ENCODE assay signal across 1 cellular context in the genomic region with DNA sequence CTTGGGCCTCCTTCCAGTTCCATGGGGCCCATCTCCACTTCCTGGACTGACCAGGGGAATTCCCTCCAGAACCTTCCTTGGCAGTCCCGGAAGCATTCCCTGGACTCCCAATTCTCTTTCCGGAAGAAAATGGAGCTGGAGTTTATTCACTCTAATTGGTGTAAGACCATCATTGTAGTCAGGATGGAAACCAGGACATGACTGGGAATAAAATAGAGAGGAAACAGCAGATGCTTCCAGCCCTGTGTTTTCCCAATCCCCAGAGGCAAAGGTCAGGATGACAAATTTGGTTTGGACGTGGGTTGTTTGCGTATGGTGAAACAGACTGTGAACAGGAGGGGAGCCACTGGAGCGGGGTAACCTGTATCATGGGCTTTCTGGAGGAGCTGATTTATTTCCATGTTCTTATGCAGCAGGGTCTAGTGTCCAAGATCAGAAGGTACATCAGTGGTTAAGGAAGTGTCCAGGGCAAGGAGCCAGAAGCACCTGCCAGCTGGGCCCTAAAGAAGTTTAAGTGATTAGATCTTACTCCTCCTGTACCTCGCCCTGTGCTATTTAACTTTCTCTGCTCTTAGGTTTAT.
TF ChIP-seq lines count a peak whose summit lies in the region.

No MANE protein-coding gene starts in this region.

TF ChIP-seq in HepG2, 621 proteins besides CTCF, POLR2A, EP300 and RAD21 (continued from another document and continues in another):
- TF ChIP-seq, protein P1, sequence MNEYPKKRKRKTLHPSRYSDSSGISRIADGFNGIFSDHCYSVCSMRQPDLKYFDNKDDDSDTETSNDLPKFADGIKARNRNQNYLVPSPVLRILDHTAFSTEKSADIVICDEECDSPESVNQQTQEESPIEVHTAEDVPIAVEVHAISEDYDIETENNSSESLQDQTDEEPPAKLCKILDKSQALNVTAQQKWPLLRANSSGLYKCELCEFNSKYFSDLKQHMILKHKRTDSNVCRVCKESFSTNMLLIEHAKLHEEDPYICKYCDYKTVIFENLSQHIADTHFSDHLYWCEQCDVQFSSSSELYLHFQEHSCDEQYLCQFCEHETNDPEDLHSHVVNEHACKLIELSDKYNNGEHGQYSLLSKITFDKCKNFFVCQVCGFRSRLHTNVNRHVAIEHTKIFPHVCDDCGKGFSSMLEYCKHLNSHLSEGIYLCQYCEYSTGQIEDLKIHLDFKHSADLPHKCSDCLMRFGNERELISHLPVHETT (CRISPR knock-in tag; conservative IDR thresholded peaks at IDR 0.05) = 0 out of 2 replicates have a peak, but pooled peaks have one; percentile 45
- TF ChIP-seq, protein P2, sequence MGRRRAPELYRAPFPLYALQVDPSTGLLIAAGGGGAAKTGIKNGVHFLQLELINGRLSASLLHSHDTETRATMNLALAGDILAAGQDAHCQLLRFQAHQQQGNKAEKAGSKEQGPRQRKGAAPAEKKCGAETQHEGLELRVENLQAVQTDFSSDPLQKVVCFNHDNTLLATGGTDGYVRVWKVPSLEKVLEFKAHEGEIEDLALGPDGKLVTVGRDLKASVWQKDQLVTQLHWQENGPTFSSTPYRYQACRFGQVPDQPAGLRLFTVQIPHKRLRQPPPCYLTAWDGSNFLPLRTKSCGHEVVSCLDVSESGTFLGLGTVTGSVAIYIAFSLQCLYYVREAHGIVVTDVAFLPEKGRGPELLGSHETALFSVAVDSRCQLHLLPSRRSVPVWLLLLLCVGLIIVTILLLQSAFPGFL (CRISPR knock-in tag; IDR thresholded peaks at IDR 0.05) = no peak
- TF ChIP-seq ELF3 (CRISPR knock-in tag; IDR thresholded peaks at IDR 0.05) = peak; percentile 94
- no peak for TF ChIP-seq TBP (CRISPR knock-in tag; IDR thresholded peaks at IDR 0.05)
- no peak for TF ChIP-seq MXI1 (IDR thresholded peaks at IDR 0.05; ENCODE audit: borderline replicate concordance, low read depth, low read length)
- TF ChIP-seq, protein P3, sequence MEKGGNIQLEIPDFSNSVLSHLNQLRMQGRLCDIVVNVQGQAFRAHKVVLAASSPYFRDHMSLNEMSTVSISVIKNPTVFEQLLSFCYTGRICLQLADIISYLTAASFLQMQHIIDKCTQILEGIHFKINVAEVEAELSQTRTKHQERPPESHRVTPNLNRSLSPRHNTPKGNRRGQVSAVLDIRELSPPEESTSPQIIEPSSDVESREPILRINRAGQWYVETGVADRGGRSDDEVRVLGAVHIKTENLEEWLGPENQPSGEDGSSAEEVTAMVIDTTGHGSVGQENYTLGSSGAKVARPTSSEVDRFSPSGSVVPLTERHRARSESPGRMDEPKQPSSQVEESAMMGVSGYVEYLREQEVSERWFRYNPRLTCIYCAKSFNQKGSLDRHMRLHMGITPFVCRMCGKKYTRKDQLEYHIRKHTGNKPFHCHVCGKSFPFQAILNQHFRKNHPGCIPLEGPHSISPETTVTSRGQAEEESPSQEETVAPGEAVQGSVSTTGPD (CRISPR knock-in tag; IDR thresholded peaks at IDR 0.05) = peak; percentile 46; the same call in 1 of the 2 replicates
- no peak for TF ChIP-seq XRCC5 (optimal IDR thresholded peaks at IDR 0.05; ENCODE audit: low read length)
- TF ChIP-seq MEF2D (CRISPR knock-in tag; IDR thresholded peaks at IDR 0.05) = peak; percentile 84
- TF ChIP-seq, protein P4, sequence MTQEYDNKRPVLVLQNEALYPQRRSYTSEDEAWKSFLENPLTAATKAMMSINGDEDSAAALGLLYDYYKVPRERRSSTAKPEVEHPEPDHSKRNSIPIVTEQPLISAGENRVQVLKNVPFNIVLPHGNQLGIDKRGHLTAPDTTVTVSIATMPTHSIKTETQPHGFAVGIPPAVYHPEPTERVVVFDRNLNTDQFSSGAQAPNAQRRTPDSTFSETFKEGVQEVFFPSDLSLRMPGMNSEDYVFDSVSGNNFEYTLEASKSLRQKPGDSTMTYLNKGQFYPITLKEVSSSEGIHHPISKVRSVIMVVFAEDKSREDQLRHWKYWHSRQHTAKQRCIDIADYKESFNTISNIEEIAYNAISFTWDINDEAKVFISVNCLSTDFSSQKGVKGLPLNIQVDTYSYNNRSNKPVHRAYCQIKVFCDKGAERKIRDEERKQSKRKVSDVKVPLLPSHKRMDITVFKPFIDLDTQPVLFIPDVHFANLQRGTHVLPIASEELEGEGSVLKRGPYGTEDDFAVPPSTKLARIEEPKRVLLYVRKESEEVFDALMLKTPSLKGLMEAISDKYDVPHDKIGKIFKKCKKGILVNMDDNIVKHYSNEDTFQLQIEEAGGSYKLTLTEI (CRISPR knock-in tag; conservative IDR thresholded peaks at IDR 0.05) = no peak
- no peak; the same call in 1 of the 2 replicates for TF ChIP-seq NCOA2 (CRISPR knock-in tag; IDR thresholded peaks at IDR 0.05)
- TF ChIP-seq ARNT2 (CRISPR knock-in tag; IDR thresholded peaks at IDR 0.05; ENCODE audit: low read depth) = no peak; the same call in none of the 2 replicates
- TF ChIP-seq ZBTB8A (CRISPR knock-in tag; IDR thresholded peaks at IDR 0.05; ENCODE audit: borderline replicate concordance, low read depth) = peak; percentile 31; the same call in 1 of the 2 replicates
- peak; percentile 58 for TF ChIP-seq HIVEP1 (CRISPR knock-in tag; IDR thresholded peaks at IDR 0.05)
- TF ChIP-seq, protein P5, sequence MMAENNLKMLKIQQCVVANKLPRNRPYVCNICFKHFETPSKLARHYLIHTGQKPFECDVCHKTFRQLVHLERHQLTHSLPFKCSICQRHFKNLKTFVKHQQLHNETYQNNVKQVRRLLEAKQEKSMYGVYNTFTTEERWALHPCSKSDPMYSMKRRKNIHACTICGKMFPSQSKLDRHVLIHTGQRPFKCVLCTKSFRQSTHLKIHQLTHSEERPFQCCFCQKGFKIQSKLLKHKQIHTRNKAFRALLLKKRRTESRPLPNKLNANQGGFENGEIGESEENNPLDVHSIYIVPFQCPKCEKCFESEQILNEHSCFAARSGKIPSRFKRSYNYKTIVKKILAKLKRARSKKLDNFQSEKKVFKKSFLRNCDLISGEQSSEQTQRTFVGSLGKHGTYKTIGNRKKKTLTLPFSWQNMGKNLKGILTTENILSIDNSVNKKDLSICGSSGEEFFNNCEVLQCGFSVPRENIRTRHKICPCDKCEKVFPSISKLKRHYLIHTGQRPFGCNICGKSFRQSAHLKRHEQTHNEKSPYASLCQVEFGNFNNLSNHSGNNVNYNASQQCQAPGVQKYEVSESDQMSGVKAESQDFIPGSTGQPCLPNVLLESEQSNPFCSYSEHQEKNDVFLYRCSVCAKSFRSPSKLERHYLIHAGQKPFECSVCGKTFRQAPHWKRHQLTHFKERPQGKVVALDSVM (CRISPR knock-in tag; IDR thresholded peaks at IDR 0.05) = no peak
- TF ChIP-seq, protein P6, sequence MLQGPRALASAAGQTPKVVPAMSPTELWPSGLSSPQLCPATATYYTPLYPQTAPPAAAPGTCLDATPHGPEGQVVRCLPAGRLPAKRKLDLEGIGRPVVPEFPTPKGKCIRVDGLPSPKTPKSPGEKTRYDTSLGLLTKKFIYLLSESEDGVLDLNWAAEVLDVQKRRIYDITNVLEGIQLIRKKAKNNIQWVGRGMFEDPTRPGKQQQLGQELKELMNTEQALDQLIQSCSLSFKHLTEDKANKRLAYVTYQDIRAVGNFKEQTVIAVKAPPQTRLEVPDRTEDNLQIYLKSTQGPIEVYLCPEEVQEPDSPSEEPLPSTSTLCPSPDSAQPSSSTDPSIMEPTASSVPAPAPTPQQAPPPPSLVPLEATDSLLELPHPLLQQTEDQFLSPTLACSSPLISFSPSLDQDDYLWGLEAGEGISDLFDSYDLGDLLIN (CRISPR knock-in tag; IDR thresholded peaks at IDR 0.05; ENCODE audit: borderline replicate concordance) = no peak
- no peak for TF ChIP-seq ZNF34 (CRISPR knock-in tag; IDR thresholded peaks at IDR 0.05; ENCODE audit: borderline replicate concordance)
- TF ChIP-seq BRD4 (CRISPR knock-in tag; IDR thresholded peaks at IDR 0.05) = peak; percentile 82
- no peak for TF ChIP-seq SMARCC2 (IDR thresholded peaks at IDR 0.05)
- 0 out of 2 replicates have a peak, but pooled peaks have one; percentile 16 for TF ChIP-seq GZF1 (CRISPR knock-in tag; IDR thresholded peaks at IDR 0.05)
- peak; percentile 79; the same call in 1 of the 2 replicates for TF ChIP-seq GATAD2A (CRISPR knock-in tag; IDR thresholded peaks at IDR 0.05)
- no peak for TF ChIP-seq HCFC1 (IDR thresholded peaks at IDR 0.05; ENCODE audit: low read depth, low read length)
- peak; percentile 69; the same call in 1 of the 2 replicates for TF ChIP-seq FOXO1 (CRISPR knock-in tag; IDR thresholded peaks at IDR 0.05)
- no peak for TF ChIP-seq MLLT10 (CRISPR knock-in tag; IDR thresholded peaks at IDR 0.05)
- TF ChIP-seq, protein P7, sequence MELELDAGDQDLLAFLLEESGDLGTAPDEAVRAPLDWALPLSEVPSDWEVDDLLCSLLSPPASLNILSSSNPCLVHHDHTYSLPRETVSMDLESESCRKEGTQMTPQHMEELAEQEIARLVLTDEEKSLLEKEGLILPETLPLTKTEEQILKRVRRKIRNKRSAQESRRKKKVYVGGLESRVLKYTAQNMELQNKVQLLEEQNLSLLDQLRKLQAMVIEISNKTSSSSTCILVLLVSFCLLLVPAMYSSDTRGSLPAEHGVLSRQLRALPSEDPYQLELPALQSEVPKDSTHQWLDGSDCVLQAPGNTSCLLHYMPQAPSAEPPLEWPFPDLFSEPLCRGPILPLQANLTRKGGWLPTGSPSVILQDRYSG (CRISPR knock-in tag; IDR thresholded peaks at IDR 0.05) = no peak
- no peak for TF ChIP-seq NFIB (CRISPR knock-in tag; IDR thresholded peaks at IDR 0.05; ENCODE audit: borderline replicate concordance)
- TF ChIP-seq NR1H2 (CRISPR knock-in tag; IDR thresholded peaks at IDR 0.05; ENCODE audit: borderline replicate concordance, low read depth) = no peak
- TF ChIP-seq ZNF510 (CRISPR knock-in tag; IDR thresholded peaks at IDR 0.05; ENCODE audit: low read depth) = no peak
- TF ChIP-seq KLF11 (CRISPR knock-in tag; IDR thresholded peaks at IDR 0.05) = no peak
- TF ChIP-seq ZFP90 (CRISPR knock-in tag; IDR thresholded peaks at IDR 0.05; ENCODE audit: borderline replicate concordance) = no peak
- TF ChIP-seq ZNF546 (CRISPR knock-in tag; conservative IDR thresholded peaks at IDR 0.05) = no peak
- TF ChIP-seq, protein P8, sequence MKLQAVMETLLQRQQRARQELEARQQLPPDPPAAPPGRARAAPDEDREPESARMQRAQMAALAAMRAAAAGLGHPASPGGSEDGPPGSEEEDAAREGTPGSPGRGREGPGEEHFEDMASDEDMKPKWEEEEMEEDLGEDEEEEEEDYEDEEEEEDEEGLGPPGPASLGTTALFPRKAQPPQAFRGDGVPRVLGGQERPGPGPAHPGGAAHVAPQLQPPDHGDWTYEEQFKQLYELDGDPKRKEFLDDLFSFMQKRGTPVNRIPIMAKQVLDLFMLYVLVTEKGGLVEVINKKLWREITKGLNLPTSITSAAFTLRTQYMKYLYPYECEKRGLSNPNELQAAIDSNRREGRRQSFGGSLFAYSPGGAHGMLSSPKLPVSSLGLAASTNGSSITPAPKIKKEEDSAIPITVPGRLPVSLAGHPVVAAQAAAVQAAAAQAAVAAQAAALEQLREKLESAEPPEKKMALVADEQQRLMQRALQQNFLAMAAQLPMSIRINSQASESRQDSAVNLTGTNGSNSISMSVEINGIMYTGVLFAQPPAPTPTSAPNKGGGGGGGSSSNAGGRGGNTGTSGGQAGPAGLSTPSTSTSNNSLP (IDR thresholded peaks at IDR 0.05; ENCODE audit: low read depth, low read length) = peak; percentile 64; the same call in 1 of the 2 replicates
- TF ChIP-seq TBX2 (CRISPR knock-in tag; IDR thresholded peaks at IDR 0.05; ENCODE audit: borderline replicate concordance) = peak; percentile 63
- no peak for TF ChIP-seq JARID2 (CRISPR knock-in tag; IDR thresholded peaks at IDR 0.05; ENCODE audit: insufficient replicate concordance)
- TF ChIP-seq, protein P9, sequence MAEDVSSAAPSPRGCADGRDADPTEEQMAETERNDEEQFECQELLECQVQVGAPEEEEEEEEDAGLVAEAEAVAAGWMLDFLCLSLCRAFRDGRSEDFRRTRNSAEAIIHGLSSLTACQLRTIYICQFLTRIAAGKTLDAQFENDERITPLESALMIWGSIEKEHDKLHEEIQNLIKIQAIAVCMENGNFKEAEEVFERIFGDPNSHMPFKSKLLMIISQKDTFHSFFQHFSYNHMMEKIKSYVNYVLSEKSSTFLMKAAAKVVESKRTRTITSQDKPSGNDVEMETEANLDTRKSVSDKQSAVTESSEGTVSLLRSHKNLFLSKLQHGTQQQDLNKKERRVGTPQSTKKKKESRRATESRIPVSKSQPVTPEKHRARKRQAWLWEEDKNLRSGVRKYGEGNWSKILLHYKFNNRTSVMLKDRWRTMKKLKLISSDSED (CRISPR knock-in tag; IDR thresholded peaks at IDR 0.05) = no peak
- TF ChIP-seq SOX5 (CRISPR knock-in tag; IDR thresholded peaks at IDR 0.05; ENCODE audit: borderline replicate concordance) = no peak
- TF ChIP-seq RFX3 (CRISPR knock-in tag; IDR thresholded peaks at IDR 0.05) = no peak
- TF ChIP-seq, protein P10, sequence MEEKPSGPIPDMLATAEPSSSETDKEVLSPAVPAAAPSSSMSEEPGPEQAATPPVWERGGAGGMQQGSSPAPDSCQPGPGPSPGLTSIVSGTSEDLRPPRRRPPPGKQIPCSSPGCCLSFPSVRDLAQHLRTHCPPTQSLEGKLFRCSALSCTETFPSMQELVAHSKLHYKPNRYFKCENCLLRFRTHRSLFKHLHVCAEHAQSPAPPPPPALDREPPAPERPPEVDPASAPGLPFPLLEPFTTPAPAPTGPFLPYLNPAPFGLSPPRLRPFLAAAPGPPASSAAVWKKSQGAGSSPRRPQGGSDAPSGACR (CRISPR knock-in tag; IDR thresholded peaks at IDR 0.05) = peak; percentile 39; the same call in 1 of the 2 replicates
- peak; percentile 76 for TF ChIP-seq MED1 (CRISPR knock-in tag; IDR thresholded peaks at IDR 0.05)
- TF ChIP-seq ZNF788 (CRISPR knock-in tag; IDR thresholded peaks at IDR 0.05; ENCODE audit: borderline replicate concordance) = 0 out of 2 replicates have a peak, but pooled peaks have one; percentile 16
- TF ChIP-seq ZNF101 (CRISPR knock-in tag; IDR thresholded peaks at IDR 0.05; ENCODE audit: borderline replicate concordance, low read depth) = no peak
- 0 out of 2 replicates have a peak, but pooled peaks have one; percentile 25 for TF ChIP-seq SNAPC2 (CRISPR knock-in tag; IDR thresholded peaks at IDR 0.05)
- TF ChIP-seq RFX5 (IDR thresholded peaks at IDR 0.05; ENCODE audit: low read depth, low read length) = no peak
- no peak for TF ChIP-seq ZNF75D (CRISPR knock-in tag; IDR thresholded peaks at IDR 0.05; ENCODE audit: borderline replicate concordance)
- no peak for TF ChIP-seq NCOA5 (CRISPR knock-in tag; IDR thresholded peaks at IDR 0.05)
